Comparison of ENCODE assay signal across 14 cellular contexts in the genomic region with DNA sequence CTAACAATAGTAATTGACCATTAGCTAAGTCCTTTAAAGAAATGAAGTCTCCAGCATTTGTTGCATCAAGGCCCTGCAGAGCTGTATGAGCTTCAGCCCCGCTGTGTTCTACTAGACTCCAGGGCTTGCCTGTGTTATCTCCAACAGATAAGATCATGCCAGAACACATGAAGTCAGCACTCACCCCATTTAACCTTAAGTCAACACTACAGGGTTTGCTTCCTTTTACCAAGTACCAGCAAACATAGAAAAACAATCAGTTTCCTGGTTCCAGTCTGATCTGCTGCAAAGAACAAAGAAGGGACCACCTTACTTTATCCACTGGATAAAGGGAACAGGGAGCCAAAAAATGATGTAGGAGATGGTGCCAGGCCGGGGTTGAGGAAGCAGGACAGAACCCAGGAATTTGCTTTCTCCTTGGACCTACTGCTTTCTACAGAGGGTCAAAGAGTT. TPM values are rescaled to one million over a fixed set of nuclear protein-coding genes. Genes with fewer than 3 reads are reported as not detected.
DNase-seq lines count a peak whose midpoint lies in the region; TF ChIP-seq lines count a peak whose summit lies in the region.
"Had no signal": no experiment of that assay in that cellular context is flagged by ENCODE, and none has a peak within 500 bp of the region (broad histone marks: within the 10 kb centered on the region; RNA-seq: fewer than 3 reads in every experiment).

No MANE protein-coding gene starts in this region.

- no peak overlapping the region for H3K4me3 Mint-ChIP-seq in Caco-2 (ENCODE audit: unreplicated experiment)
- H3K4me3 Mint-ChIP-seq: stimulated activated memory B cell treated with anti-CD40 and anti-IgM and Interleukin-4, amounts not matched to agents 10 μg/mL and 1 μg/mL and 100 μg/mL, for 72 hours had no signal

- CTCF ChIA-PET in Caco-2 (lab: Charles Lee) = no interaction called here

- H3K27ac ChIP-seq in esophagus squamous epithelium (peak overlapping the region in 3 of 4 donors; percentile 9 to 18 (median 17)), WERI-Rb-1 (no peak overlapping the region), substantia nigra (ENCODE audit: low read depth, low read length, poor library complexity, severe bottlenecking) (no peak overlapping the region)
- H3K27ac ChIP-seq: KMS-11 had no signal

- no peak for TF ChIP-seq CTCF in Caco-2 (IDR thresholded peaks at IDR 0.05; ENCODE audit: insufficient read depth in 1 of 2, low read depth in 1 of 2, low read length in 1 of 2, severe bottlenecking in 1 of 2, unreplicated experiment in 1 of 2)
- no peak for TF ChIP-seq CTCF in esophagus squamous epithelium (IDR thresholded peaks at IDR 0.05)
- no peak for TF ChIP-seq CTCF in WERI-Rb-1 (IDR thresholded peaks at IDR 0.05; ENCODE audit: low read depth, low read length)

- H3K4me3 ChIP-seq in Caco-2 (ENCODE audit: low read depth, low read length) (no peak overlapping the region), esophagus squamous epithelium (no peak overlapping the region), WERI-Rb-1 (ENCODE audit: low read depth, low read length) (no peak overlapping the region)
- H3K4me3 ChIP-seq: skin epidermis had no signal

- POLR2A ChIA-PET in Caco-2 (lab: Charles Lee) = interaction anchor here (0.6 kb wide), 2 partner anchors 84 to 87 kb away, joined by 3 to 5 read pairs; a partner anchor contains a TSS

- H3K9me3 ChIP-seq in Caco-2 (0 out of 2 replicates have a peak, but pooled peaks cover 3% of the 10 kb centered on the region), esophagus squamous epithelium (no peaks in the 10 kb centered on the region), WERI-Rb-1 (ENCODE audit: severe bottlenecking) (no peaks in the 10 kb centered on the region)

- H3K4me1 Mint-ChIP-seq in Caco-2 (ENCODE audit: low read depth, unreplicated experiment) = peaks cover 16% of the 10 kb centered on the region
- H3K4me1 Mint-ChIP-seq: stimulated activated memory B cell treated with anti-CD40 and anti-IgM and Interleukin-4, amounts not matched to agents 10 μg/mL and 1 μg/mL and 100 μg/mL, for 72 hours had no signal

- peaks cover 11% of the 10 kb centered on the region for H3K9me3 Mint-ChIP-seq in Caco-2 (ENCODE audit: unreplicated experiment)

- no peaks in the 10 kb centered on the region for H3K27me3 Mint-ChIP-seq in Caco-2 (ENCODE audit: insufficient read depth, unreplicated experiment)

- DNase-seq in Caco-2 (peak; percentile 67 to 78), NCI-H510A (lab: John Stamatoyannopoulos, UW) (peak; percentile 5), esophagus squamous epithelium (lab: John Stamatoyannopoulos, UW) (no peak), mucosa of gallbladder (ENCODE audit: low spot score) (peak; percentile 84), NCI-H2107 treated with DMSO at 0.1 percent for 48 hours (lab: John Stamatoyannopoulos, UW; ENCODE audit: unreplicated experiment) (no peak), cerebellar nuclear complex (lab: John Stamatoyannopoulos, UW) (no peak), WERI-Rb-1 (no peak), substantia nigra (lab: John Stamatoyannopoulos, UW) (no peak)
- DNase-seq: activated T-cell treated with anti-CD3 and anti-CD28 coated beads, Interleukin-2, amount 50 U/mL, for 1 hour; AML-193; T1000 had no signal

- BruUV-seq in Caco-2 (replicated peaks; lab: Mats Ljungman, UMichigan) = no TSS peak

- no peaks in the 10 kb centered on the region for H3K36me3 Mint-ChIP-seq in Caco-2 (ENCODE audit: insufficient read depth, unreplicated experiment)
- H3K36me3 Mint-ChIP-seq: stimulated activated memory B cell treated with anti-CD40 and anti-IgM and Interleukin-4, amounts not matched to agents 10 μg/mL and 1 μg/mL and 100 μg/mL, for 72 hours had no signal

- intact Hi-C loops in Caco-2 (cut with micrococcal nuclease; ENCODE audit: unreplicated experiment) = loop anchor here (2.0 kb wide), 1 partner anchor 79 kb away; no protein-coding TSS in a partner anchor
- intact Hi-C loops in esophagus squamous epithelium (cut with DNase I) = no loop called here

- TF ChIP-seq POLR2A in esophagus squamous epithelium (IDR thresholded peaks at IDR 0.05) = no peak

- no peaks in the 10 kb centered on the region for H3K36me3 ChIP-seq in Caco-2 (ENCODE audit: control insufficient read depth, insufficient read depth, low read length)
- no peaks in the 10 kb centered on the region for H3K36me3 ChIP-seq in esophagus squamous epithelium
- no peaks in the 10 kb centered on the region for H3K36me3 ChIP-seq in WERI-Rb-1

- peaks cover 19% of the 10 kb centered on the region for H3K4me1 ChIP-seq in Caco-2
- H3K4me1 ChIP-seq in esophagus squamous epithelium = peaks cover 5 to 30% (median 19%) of the 10 kb centered on the region in 3 donors

- WGBS in esophagus squamous epithelium, 2 donors = 16 to 49% methylated on average over 2 of the region's 2 CpGs

- H3K27me3 ChIP-seq in Caco-2 (replicated peaks; ENCODE audit: control insufficient read depth, insufficient read depth, low read length) (no peaks in the 10 kb centered on the region), esophagus squamous epithelium (no peaks in the 10 kb centered on the region), WERI-Rb-1 (ENCODE audit: insufficient read depth, low read depth, severe bottlenecking) (no peaks in the 10 kb centered on the region)

- H3K27ac Mint-ChIP-seq in Caco-2 (ENCODE audit: unreplicated experiment) = peak overlapping the region; percentile 73
- H3K27ac Mint-ChIP-seq: stimulated activated memory B cell treated with anti-CD40 and anti-IgM and Interleukin-4, amounts not matched to agents 10 μg/mL and 1 μg/mL and 100 μg/mL, for 72 hours had no signal

RNA-seq across cellular contexts. Expression of a gene that starts 41.3 kb away (rescaled TPM):
- total RNA-seq in Caco-2 (2022) = 78.0 and 80.0 TPM in 2 replicates
- total RNA-seq in esophagus squamous epithelium = 10 to 100 TPM in 3 of 4 donors, 1 to 10 TPM in 1; 8.6 to 42.5 (median 35.9) TPM
- 258 TPM for total RNA-seq in mucosa of gallbladder

Comparison
In these comparisons a context has a peak if more than half of its experiments do, and no peak if none do; other contexts are left out.
1. DNase-seq: peak in Caco-2 (2 of 2), NCI-H510A (single experiment) and mucosa of gallbladder (single experiment); none in esophagus squamous epithelium (single experiment), NCI-H2107 treated with DMSO at 0.1 percent for 48 hours (single experiment), cerebellar nuclear complex (0 of 2), WERI-Rb-1 (single experiment) and substantia nigra (0 of 49).
2. H3K27ac ChIP-seq: peak in esophagus squamous epithelium (3 of 4); none in WERI-Rb-1 (single experiment) and substantia nigra (single experiment).